ENCODE assay signal across 9 cellular contexts in the genomic region with DNA sequence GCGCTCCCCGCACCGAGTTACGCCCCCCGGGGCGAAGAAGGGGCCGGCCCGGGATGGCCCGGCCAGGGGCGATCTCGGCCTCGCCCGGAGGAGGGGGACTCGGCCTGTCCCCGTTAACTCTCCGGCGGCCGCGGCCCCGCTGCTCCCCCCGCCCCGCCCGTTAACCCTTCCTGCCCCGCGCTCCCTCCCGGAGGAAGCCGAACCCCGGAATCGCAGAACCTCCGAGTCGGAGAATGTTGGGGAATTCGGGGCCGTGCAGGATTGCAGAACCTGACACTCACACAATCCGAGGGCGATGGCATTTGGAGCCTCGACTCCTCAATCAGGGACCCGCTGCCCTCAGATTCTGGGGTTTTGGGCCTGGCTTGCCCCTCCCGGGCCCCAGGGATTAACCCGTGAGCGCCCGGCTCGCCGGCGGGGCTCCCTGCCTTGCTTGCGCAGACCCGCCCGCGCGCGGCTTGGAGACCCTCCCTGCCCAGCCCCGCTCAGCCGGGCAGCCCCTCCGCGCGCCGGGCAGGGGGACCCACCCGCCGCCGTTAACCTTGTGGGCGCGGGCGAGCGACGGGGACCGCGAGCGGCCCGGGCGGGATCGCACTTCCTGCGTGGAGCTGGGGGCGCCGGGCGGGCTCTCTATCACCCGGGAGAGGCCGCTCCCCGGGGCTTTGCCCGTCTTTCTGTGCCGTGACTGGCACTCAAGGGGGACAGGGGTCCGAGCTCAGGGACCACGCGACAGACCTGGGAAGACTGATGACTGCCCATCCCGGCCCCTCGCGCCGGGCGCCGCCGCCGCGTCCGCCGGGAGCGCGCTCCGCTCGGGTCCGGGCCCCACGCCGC. TPM values are rescaled to one million over a fixed set of nuclear protein-coding genes. Genes with fewer than 3 reads are reported as not detected.
DNase-seq lines count a peak whose midpoint lies in the region; TF ChIP-seq lines count a peak whose summit lies in the region.
"Had no signal": no experiment of that assay in that cellular context is flagged by ENCODE, and none has a peak within 500 bp of the region (broad histone marks: within the 10 kb centered on the region; RNA-seq: fewer than 3 reads in every experiment).

No MANE protein-coding gene starts in this region.

- 0 to 1% methylated on average over 38 to 100 of the region's 100 CpGs for WGBS in endodermal cell (ENCODE audit: insufficient coverage in 1 of 2, insufficient read length in 1 of 2), 2 experiments

- H3K36me3 Mint-ChIP-seq in endodermal cell (ENCODE audit: low read depth) (no peaks in the 10 kb centered on the region), osteocyte (ENCODE audit: unreplicated experiment) (no peaks in the 10 kb centered on the region)

- H3K9ac ChIP-seq in endodermal cell (ENCODE audit: extremely low read depth, low read length, poor library complexity, severe bottlenecking): no peak overlapping the region

- H3K27ac Mint-ChIP-seq in endodermal cell (no peak overlapping the region), osteocyte (ENCODE audit: unreplicated experiment) (no peak overlapping the region)

- no peaks in the 10 kb centered on the region for H3K4me1 ChIP-seq in endodermal cell (ENCODE audit: control insufficient read depth, insufficient read depth, low read length)

- CTCF ChIA-PET in AG04449 (lab: Yijun Ruan, JAX): interaction anchor here (1.1 to 1.4 kb wide), 2 partner anchors 26 to 77 kb away, joined by 3 read pairs; no protein-coding TSS in a partner anchor

- in situ Hi-C loops in GM13977 (cut with MboI; ENCODE audit: low pct_unique_long_range_greater_than_20kb, low sequenced_read_pairs, unreplicated experiment): no loop called here

- TF ChIP-seq CTCF in AG04449 (IDR thresholded peaks at IDR 0.05; ENCODE audit: insufficient read depth, low read length, missing control alignments) (no peak), endodermal cell (conservative IDR thresholded peaks at IDR 0.05) (no peak), osteocyte (IDR thresholded peaks at IDR 0.05) (no peak), GM13977 (IDR thresholded peaks at IDR 0.05; ENCODE audit: extremely low read depth, insufficient read depth, missing control alignments) (no peak)

- H3K27ac ChIP-seq in endodermal cell (ENCODE audit: low read depth, low read length): no peak overlapping the region

- no peak for DNase-seq in AG04449 (ENCODE audit: low read depth, low spot score)
- DNase-seq in MG63: no peak
- peak; percentile 70 for DNase-seq in endodermal cell
- DNase-seq in osteocyte (ENCODE audit: extremely low spot score, unreplicated experiment): no peak
- no peak for DNase-seq in NCI-H2227 (lab: John Stamatoyannopoulos, UW; ENCODE audit: unreplicated experiment)
- no peak for DNase-seq in posterior vena cava (ENCODE audit: low spot score)
- no peak for DNase-seq in NCI-H1092 treated with DMSO at 0.1 percent for 48 hours (lab: John Stamatoyannopoulos, UW)
- DNase-seq in GM13977 (ENCODE audit: low spot score): no peak
- DNase-seq: DMS79 treated with DMSO at 0.1 percent for 48 hours had no signal

- POLR2A ChIA-PET in AG04449 (lab: Yijun Ruan, JAX): no interaction called here

- H3K27me3 Mint-ChIP-seq in endodermal cell (ENCODE audit: insufficient read depth) (peaks cover 80% of the 10 kb centered on the region), osteocyte (ENCODE audit: unreplicated experiment) (peaks cover 20% of the 10 kb centered on the region)

- no peaks in the 10 kb centered on the region for H3K9me3 ChIP-seq in MG63
- no peaks in the 10 kb centered on the region for H3K9me3 ChIP-seq in endodermal cell (ENCODE audit: control insufficient read depth, low read length)

- H3K4me3 Mint-ChIP-seq in endodermal cell (peak overlapping the region; percentile 52), osteocyte (ENCODE audit: unreplicated experiment) (peak overlapping the region; percentile 61)

- no peaks in the 10 kb centered on the region for H3K36me3 ChIP-seq in MG63
- H3K36me3 ChIP-seq in endodermal cell (ENCODE audit: control insufficient read depth, insufficient read depth, low read length): no peaks in the 10 kb centered on the region

- peaks cover 7% of the 10 kb centered on the region for H3K4me1 Mint-ChIP-seq in endodermal cell
- peaks cover 17% of the 10 kb centered on the region for H3K4me1 Mint-ChIP-seq in osteocyte (ENCODE audit: unreplicated experiment)

- intact Hi-C loops in posterior vena cava (cut with DNase I): no loop called here

- H3K9me3 Mint-ChIP-seq in endodermal cell (no peaks in the 10 kb centered on the region), osteocyte (ENCODE audit: unreplicated experiment) (no peaks in the 10 kb centered on the region)

- H3K27me3 ChIP-seq in MG63 (peaks cover 2% of the 10 kb centered on the region; the same call in 1 of the 2 replicates), endodermal cell (ENCODE audit: control insufficient read depth, insufficient read depth, low read length, poor library complexity, severe bottlenecking) (peaks cover 82% of the 10 kb centered on the region)

- H3K4me3 ChIP-seq in AG04449 (ENCODE audit: low read depth, low read length) (peak overlapping the region; percentile 34), MG63 (peak overlapping the region; percentile 18; the same call in 1 of the 2 replicates), endodermal cell (ENCODE audit: low read length) (peak overlapping the region; percentile 70)

RNA-seq across cellular contexts. Expression of gene BEGAIN, which starts 18.8 kb away (rescaled TPM):
- total RNA-seq in MG63 (2014; rRNA removed; shearing (Covaris generic); ENCODE audit: low replicate concordance): 2.3 and 8.2 TPM in 2 replicates
- 1 to 10 TPM in 1 of 2 donors, under 1 TPM in 1; 0.91 to 1.3 TPM for total RNA-seq in endodermal cell
- 1.4 TPM for polyA plus RNA-seq in endodermal cell (2013, experiment 1 of 2)
- polyA plus RNA-seq in endodermal cell (2013, experiment 2 of 2): 1.1 TPM
- total RNA-seq in osteocyte: 7.0 and 8.5 TPM in 2 replicates
- 1 to 10 TPM in 1 of 2 donors, under 1 TPM in 1; 0.56 to 1.2 TPM for total RNA-seq in posterior vena cava

Comparison
In these comparisons a context has a peak if more than half of its experiments do, and no peak if none do; other contexts are left out.
1. H3K4me3 ChIP-seq: peak in every context shown above with its lines; median percentile 70 in endodermal cell; 34 in AG04449; 18 in MG63.